ENCODE assay signal across 37 cellular contexts in the genomic region with DNA sequence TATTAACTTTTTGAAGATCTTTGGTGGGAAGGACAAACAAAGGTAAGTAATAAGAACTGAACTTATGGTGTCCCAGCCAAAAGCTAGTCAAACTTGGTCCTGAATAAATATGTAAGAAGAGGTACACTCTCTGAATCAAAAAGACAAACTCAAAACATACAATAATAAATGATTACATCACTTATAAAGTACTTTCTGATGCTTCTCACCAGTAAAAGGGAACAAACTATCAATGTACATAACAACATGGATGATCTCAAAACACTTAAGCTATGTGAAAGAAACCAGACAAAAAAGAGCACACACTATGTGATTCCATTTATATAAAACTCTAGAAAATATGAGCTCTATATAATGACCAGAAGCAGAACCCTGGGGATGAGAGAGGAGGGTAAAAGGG.
"Had no signal": no experiment of that assay in that cellular context is flagged by ENCODE, and none has a peak within 500 bp of the region (broad histone marks: within the 10 kb centered on the region; RNA-seq: fewer than 3 reads in every experiment).

No MANE protein-coding gene starts in this region.

- FAIRE-seq: bronchial epithelial cell, TTC549 had no signal

- H3K4me1 Mint-ChIP-seq: activated B cell treated with CpG ODN at 0.5 μM for 24 hours; activated CD4-positive, alpha-beta T cell treated with anti-CD3 and anti-CD28 coated beads, Interleukin-2, amount 10 ng/mL, durations not matched to agents 24 days and 14 days; activated naive CD4-positive, alpha-beta T cell treated with anti-CD3 and anti-CD28 coated beads, Interleukin-2, amount 10 ng/mL, durations not matched to agents 7 days and 5 days; activated naive CD4-positive, alpha-beta T cell treated with anti-CD3 and anti-CD28 coated beads, Interleukin-2, amount 50 U/mL, for 24 hours; activated naive CD8-positive, alpha-beta T cell treated with anti-CD3 and anti-CD28 coated beads, Interleukin-2, amount 10 ng/mL, durations not matched to agents 7 days and 5 days; activated naive CD8-positive, alpha-beta T cell treated with anti-CD3 and anti-CD28 coated beads, Interleukin-2, amount 50 U/mL, for 24 hours; activated T-helper 17 cell treated with anti-CD3 and anti-CD28 coated beads, Interleukin-2, amount 50 U/mL, for 72 hours had no signal

- H3K27me3 Mint-ChIP-seq: activated B cell treated with CpG ODN at 0.5 μM for 24 hours; activated CD4-positive, alpha-beta memory T cell treated with anti-CD3 and anti-CD28 coated beads for 36 hours; activated CD4-positive, alpha-beta T cell treated with anti-CD3 and anti-CD28 coated beads, Interleukin-2, amount 10 ng/mL, durations not matched to agents 24 days and 14 days; activated CD8-positive, alpha-beta T cell treated with anti-CD3 and anti-CD28 coated beads for 36 hours; activated naive CD4-positive, alpha-beta T cell treated with anti-CD3 and anti-CD28 coated beads, Interleukin-2, amount 10 ng/mL, durations not matched to agents 7 days and 5 days; activated naive CD4-positive, alpha-beta T cell treated with anti-CD3 and anti-CD28 coated beads, Interleukin-2, amount 50 U/mL, for 24 hours; activated naive CD8-positive, alpha-beta T cell; activated naive CD8-positive, alpha-beta T cell treated with anti-CD3 and anti-CD28 coated beads, Interleukin-2, amount 10 ng/mL, durations not matched to agents 7 days and 5 days; activated naive CD8-positive, alpha-beta T cell treated with anti-CD3 and anti-CD28 coated beads, Interleukin-2, amount 50 U/mL, for 24 hours; activated T-helper 17 cell treated with anti-CD3 and anti-CD28 coated beads, Interleukin-2, amount 50 U/mL, for 72 hours; brain had no signal

- H3K9me3 ChIP-seq: ascending aorta had no signal

- DNase-seq: activated B cell treated with CpG ODN at 0.5 μM for 24 hours; activated CD4-positive, alpha-beta memory T cell treated with anti-CD3 and anti-CD28 coated beads for 36 hours; activated CD4-positive, alpha-beta T cell treated with anti-CD3 and anti-CD28 coated beads for 4 hours; activated CD4-positive, alpha-beta T cell treated with anti-CD3 and anti-CD28 coated beads, Interleukin-2, amount 10 ng/mL, durations not matched to agents 24 days and 14 days; activated CD4-positive, alpha-beta T cell treated with anti-CD3 and anti-CD28 coated beads, Interleukin-2, amount 50 U/mL, for 1 hour; activated CD4-positive, alpha-beta T cell treated with anti-CD3 and anti-CD28 coated beads, Interleukin-2, amount 50 U/mL, for 4 hours; activated CD4-positive, CD25-positive, alpha-beta regulatory T cell treated with anti-CD3 and anti-CD28 coated beads, Interleukin-2, amount 50 U/mL, for 72 hours; activated CD8-positive, alpha-beta memory T cell treated with anti-CD3 and anti-CD28 coated beads, Interleukin-2, amount 50 U/mL, for 4 hours; activated CD8-positive, alpha-beta T cell treated with anti-CD3 and anti-CD28 coated beads for 36 hours; activated effector memory CD4-positive, alpha-beta T cell treated with anti-CD3 and anti-CD28 coated beads, Interleukin-2, amount 50 U/mL, for 16 hours; activated gamma-delta T cell treated with Interleukin-2 at 50 U/mL for 16 hours; activated naive CD4-positive, alpha-beta T cell; activated naive CD4-positive, alpha-beta T cell treated with anti-CD3 and anti-CD28 coated beads, Interleukin-2, amount 10 ng/mL, durations not matched to agents 7 days and 5 days; activated naive CD8-positive, alpha-beta T cell treated with anti-CD3 and anti-CD28 coated beads, Interleukin-2, amount 10 ng/mL, durations not matched to agents 7 days and 5 days; activated naive CD8-positive, alpha-beta T cell treated with anti-CD3 and anti-CD28 coated beads, Interleukin-2, amount 50 U/mL, for 24 hours; activated T-cell treated with anti-CD3 and anti-CD28 coated beads for 4 hours; activated T-cell treated with anti-CD3 and anti-CD28 coated beads, Interleukin-2, amount 50 U/mL, for 1 hour; activated T-cell treated with anti-CD3 and anti-CD28 coated beads, Interleukin-2, amount 50 U/mL, for 4 hours; activated T-cell treated with anti-CD3 and anti-CD28 coated beads, Interleukin-2, amount 50 U/mL, for 72 hours; amygdala; anterior cingulate cortex; caudate nucleus; T-helper 1 cell; T-helper 2 cell; T-helper 9 cell had no signal

- H3K4me3 ChIP-seq: ascending aorta, cardiac muscle cell had no signal

- H3K36me3 ChIP-seq: cardiac muscle cell had no signal

- H3K27ac ChIP-seq: ascending aorta, cardiac muscle cell, VCaP had no signal

- H3K27me3 ChIP-seq: ascending aorta, cardiac muscle cell had no signal

- H3K4me3 Mint-ChIP-seq: activated B cell treated with CpG ODN at 0.5 μM for 24 hours; activated CD4-positive, alpha-beta memory T cell treated with anti-CD3 and anti-CD28 coated beads for 36 hours; activated CD4-positive, alpha-beta T cell treated with anti-CD3 and anti-CD28 coated beads, Interleukin-2, amount 10 ng/mL, durations not matched to agents 24 days and 14 days; activated CD8-positive, alpha-beta T cell treated with anti-CD3 and anti-CD28 coated beads for 36 hours; activated naive CD4-positive, alpha-beta T cell treated with anti-CD3 and anti-CD28 coated beads, Interleukin-2, amount 10 ng/mL, durations not matched to agents 7 days and 5 days; activated naive CD4-positive, alpha-beta T cell treated with anti-CD3 and anti-CD28 coated beads, Interleukin-2, amount 50 U/mL, for 24 hours; activated naive CD8-positive, alpha-beta T cell; activated naive CD8-positive, alpha-beta T cell treated with anti-CD3 and anti-CD28 coated beads, Interleukin-2, amount 10 ng/mL, durations not matched to agents 7 days and 5 days; activated naive CD8-positive, alpha-beta T cell treated with anti-CD3 and anti-CD28 coated beads, Interleukin-2, amount 50 U/mL, for 24 hours; activated T-cell treated with anti-CD3 and anti-CD28 coated beads, Interleukin-2, amount 50 U/mL, for 4 hours; activated T-cell treated with anti-CD3 and anti-CD28 coated beads, Interleukin-2, amount 50 U/mL, for 72 hours; activated T-helper 1 cell treated with anti-CD3 and anti-CD28 coated beads, Interleukin-12 subunit alpha, Interleukin-12 subunit beta, Interleukin-2, Interleukin-4 antibody, amounts not matched to agents 30 ng/mL and 10 ng/mL and 1 ng/mL, durations not matched to agents 14 hours and 24 hours and 36 hours; activated T-helper 17 cell treated with anti-CD3 and anti-CD28 coated beads, Interleukin-2, amount 50 U/mL, for 72 hours; brain; T-helper 1 cell treated with Interleukin-12 subunit alpha and Interleukin-12 subunit beta and Interleukin-4 antibody, amounts not matched to agents 30 μg/mL and 1 μg/mL, for 36 hours; T-helper 2 cell treated with Interferon-gamma antibody and Interleukin-4, amounts not matched to agents 5 μg/mL and 100 μg/mL, for 36 hours had no signal

- H3K27ac Mint-ChIP-seq: activated B cell treated with CpG ODN at 0.5 μM for 24 hours; activated CD4-positive, alpha-beta memory T cell treated with anti-CD3 and anti-CD28 coated beads for 36 hours; activated CD4-positive, alpha-beta T cell treated with anti-CD3 and anti-CD28 coated beads, Interleukin-2, amount 10 ng/mL, durations not matched to agents 24 days and 14 days; activated CD8-positive, alpha-beta T cell treated with anti-CD3 and anti-CD28 coated beads for 36 hours; activated naive CD4-positive, alpha-beta T cell treated with anti-CD3 and anti-CD28 coated beads, Interleukin-2, amount 10 ng/mL, durations not matched to agents 7 days and 5 days; activated naive CD4-positive, alpha-beta T cell treated with anti-CD3 and anti-CD28 coated beads, Interleukin-2, amount 50 U/mL, for 24 hours; activated naive CD8-positive, alpha-beta T cell; activated naive CD8-positive, alpha-beta T cell treated with anti-CD3 and anti-CD28 coated beads, Interleukin-2, amount 10 ng/mL, durations not matched to agents 7 days and 5 days; activated naive CD8-positive, alpha-beta T cell treated with anti-CD3 and anti-CD28 coated beads, Interleukin-2, amount 50 U/mL, for 24 hours; activated T-cell treated with anti-CD3 and anti-CD28 coated beads, Interleukin-2, amount 50 U/mL, for 72 hours; activated T-helper 1 cell treated with anti-CD3 and anti-CD28 coated beads, Interleukin-12 subunit alpha, Interleukin-12 subunit beta, Interleukin-2, Interleukin-4 antibody, amounts not matched to agents 30 ng/mL and 10 ng/mL and 1 ng/mL, durations not matched to agents 14 hours and 24 hours and 36 hours; activated T-helper 17 cell treated with anti-CD3 and anti-CD28 coated beads, Interleukin-2, amount 50 U/mL, for 72 hours; brain; T-helper 1 cell treated with Interleukin-12 subunit alpha and Interleukin-12 subunit beta and Interleukin-4 antibody, amounts not matched to agents 30 μg/mL and 1 μg/mL, for 36 hours; T-helper 2 cell treated with Interferon-gamma antibody and Interleukin-4, amounts not matched to agents 5 μg/mL and 100 μg/mL, for 36 hours had no signal

- H3K9me3 Mint-ChIP-seq: activated B cell treated with CpG ODN at 0.5 μM for 24 hours; activated CD4-positive, alpha-beta memory T cell treated with anti-CD3 and anti-CD28 coated beads for 36 hours; activated CD4-positive, alpha-beta T cell treated with anti-CD3 and anti-CD28 coated beads, Interleukin-2, amount 10 ng/mL, durations not matched to agents 24 days and 14 days; activated CD8-positive, alpha-beta T cell treated with anti-CD3 and anti-CD28 coated beads for 36 hours; activated naive CD4-positive, alpha-beta T cell treated with anti-CD3 and anti-CD28 coated beads, Interleukin-2, amount 10 ng/mL, durations not matched to agents 7 days and 5 days; activated naive CD4-positive, alpha-beta T cell treated with anti-CD3 and anti-CD28 coated beads, Interleukin-2, amount 50 U/mL, for 24 hours; activated naive CD8-positive, alpha-beta T cell treated with anti-CD3 and anti-CD28 coated beads, Interleukin-2, amount 10 ng/mL, durations not matched to agents 7 days and 5 days; activated naive CD8-positive, alpha-beta T cell treated with anti-CD3 and anti-CD28 coated beads, Interleukin-2, amount 50 U/mL, for 24 hours; activated T-cell treated with anti-CD3 and anti-CD28 coated beads, Interleukin-2, amount 50 U/mL, for 4 hours; activated T-cell treated with anti-CD3 and anti-CD28 coated beads, Interleukin-2, amount 50 U/mL, for 72 hours; activated T-helper 1 cell treated with anti-CD3 and anti-CD28 coated beads, Interleukin-12 subunit alpha, Interleukin-12 subunit beta, Interleukin-2, Interleukin-4 antibody, amounts not matched to agents 30 ng/mL and 10 ng/mL and 1 ng/mL, durations not matched to agents 14 hours and 24 hours and 36 hours; activated T-helper 17 cell treated with anti-CD3 and anti-CD28 coated beads, Interleukin-2, amount 50 U/mL, for 72 hours; brain; T-helper 1 cell treated with Interleukin-12 subunit alpha and Interleukin-12 subunit beta and Interleukin-4 antibody, amounts not matched to agents 30 μg/mL and 1 μg/mL, for 36 hours; T-helper 2 cell treated with Interferon-gamma antibody and Interleukin-4, amounts not matched to agents 5 μg/mL and 100 μg/mL, for 36 hours had no signal

- ATAC-seq: activated CD8-positive, alpha-beta T cell treated with anti-CD3 and anti-CD28 coated beads for 36 hours; activated naive CD8-positive, alpha-beta T cell treated with anti-CD3 and anti-CD28 coated beads, Interleukin-2, amount 50 U/mL, for 24 hours; activated T-cell treated with anti-CD3 and anti-CD28 coated beads, Interleukin-2, amount 50 U/mL, for 4 hours; activated T-cell treated with anti-CD3 and anti-CD28 coated beads, Interleukin-2, amount 50 U/mL, for 72 hours; activated T-helper 17 cell treated with anti-CD3 and anti-CD28 coated beads, Interleukin-2, amount 50 U/mL, for 72 hours had no signal
